In the genomic region with DNA sequence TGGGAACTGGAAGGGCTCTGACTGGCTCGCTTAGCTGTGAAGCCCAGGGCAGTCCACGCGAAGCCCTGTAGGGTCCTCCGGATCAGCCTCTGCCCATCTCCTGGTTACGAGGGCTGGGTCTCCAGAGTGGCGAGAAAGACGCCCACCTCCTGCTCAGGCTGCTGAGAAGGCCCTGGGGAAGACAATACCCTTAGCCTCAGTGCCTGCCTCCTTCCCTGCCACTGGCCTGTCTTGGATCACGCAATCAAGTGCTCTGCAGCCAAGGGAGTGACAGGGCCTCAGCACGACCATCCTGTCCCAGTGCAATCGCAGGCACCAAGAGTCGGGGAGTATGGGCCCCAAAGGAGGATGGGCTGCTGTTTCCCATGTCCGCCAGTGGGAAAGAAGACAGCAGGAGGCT, we compare ENCODE assay signal across 29 cellular contexts.
"Had no signal": no experiment of that assay in that cellular context is flagged by ENCODE, and none has a peak within 500 bp of the region (broad histone marks: within the 10 kb centered on the region; RNA-seq: fewer than 3 reads in every experiment).

No MANE protein-coding gene starts in this region.

- H3K4me3 ChIP-seq: left lung, lower lobe of right lung, neural progenitor cell, ovary, skin epidermis, stomach, testis, thyroid gland, transverse colon, upper lobe of left lung had no signal

- H3K4me1 Mint-ChIP-seq: immature natural killer cell had no signal

- H3K4me1 ChIP-seq: left lung, transverse colon, upper lobe of left lung had no signal

- FAIRE-seq: islet of Langerhans, kidney had no signal

- H3K27ac Mint-ChIP-seq: immature natural killer cell; nephron; progenitor cell of endocrine pancreas; stimulated activated naive B cell treated with anti-CD40 and anti-IgM and Interleukin-4, amounts not matched to agents 10 μg/mL and 1 μg/mL and 100 μg/mL, for 72 hours had no signal

- H3K4me3 Mint-ChIP-seq: immature natural killer cell; naive thymus-derived CD8-positive, alpha-beta T cell; nephron; stimulated activated naive B cell treated with anti-CD40 and anti-IgM and Interleukin-4, amounts not matched to agents 10 μg/mL and 1 μg/mL and 100 μg/mL, for 72 hours had no signal

- H3K36me3 Mint-ChIP-seq: immature natural killer cell; naive thymus-derived CD8-positive, alpha-beta T cell; neural progenitor cell; stimulated activated naive B cell treated with anti-CD40 and anti-IgM and Interleukin-4, amounts not matched to agents 10 μg/mL and 1 μg/mL and 100 μg/mL, for 72 hours had no signal

- H3K27ac ChIP-seq: left lung, lower lobe of right lung, neural progenitor cell, ovary, skin epidermis, stomach, testis, thyroid gland, transverse colon, upper lobe of left lung had no signal

- H3K9ac ChIP-seq: neural progenitor cell had no signal

- H3K9me3 ChIP-seq: left lung, lower lobe of right lung, ovary, stomach, testis, thyroid gland, transverse colon, upper lobe of left lung had no signal

- DNase-seq: hypothalamus; immature natural killer cell; kidney; left colon; left lung; mammary epithelial cell; mesenchymal stem cell; naive thymus-derived CD8-positive, alpha-beta T cell; ovary; retina; stimulated activated CD4-positive, alpha-beta T cell treated with anti-CD3 and anti-CD28 coated beads, Interleukin-12 subunit alpha, Interleukin-12 subunit beta, amount 100 ng/mL, for 4 hours; stimulated activated CD4-positive, alpha-beta T cell treated with anti-CD3 and anti-CD28 coated beads, Interleukin-15, amount 100 ng/mL, for 24 hours; stimulated activated CD4-positive, alpha-beta T cell treated with anti-CD3 and anti-CD28 coated beads, Interleukin-2, amount 100 ng/mL, for 24 hours; stimulated activated CD4-positive, alpha-beta T cell treated with anti-CD3 and anti-CD28 coated beads, Interleukin-4, amount 100 ng/mL, for 1 hour; stimulated activated naive B cell treated with anti-CD40 and anti-IgM and Interleukin-4, amounts not matched to agents 10 μg/mL and 1 μg/mL and 100 μg/mL, for 72 hours; stimulated activated naive CD8-positive, alpha-beta T cell treated with anti-CD3 and anti-CD28 coated beads, Interleukin-15, Interleukin-2, amounts not matched to agents 100 U/mL and 50 U/mL, for 24 hours; stomach; testis; thyroid gland; transverse colon; upper lobe of left lung had no signal

- ATAC-seq: left colon; left lung; lower lobe of right lung; naive thymus-derived CD8-positive, alpha-beta T cell; right cardiac atrium; sciatic nerve; stimulated activated naive B cell treated with anti-CD40 and anti-IgM and Interleukin-4, amounts not matched to agents 10 μg/mL and 1 μg/mL and 100 μg/mL, for 72 hours; stimulated activated naive CD8-positive, alpha-beta T cell treated with anti-CD3 and anti-CD28 coated beads, Interleukin-15, Interleukin-2, amounts not matched to agents 100 U/mL and 50 U/mL, for 24 hours had no signal

- H3K27me3 ChIP-seq: ovary, stomach, testis, thyroid gland, upper lobe of left lung had no signal

- H3K36me3 ChIP-seq: left lung, lower lobe of right lung, neural progenitor cell, ovary, stomach, thyroid gland, transverse colon, upper lobe of left lung had no signal

- H3K9me3 Mint-ChIP-seq: naive thymus-derived CD8-positive, alpha-beta T cell; nephron; neural progenitor cell; stimulated activated naive B cell treated with anti-CD40 and anti-IgM and Interleukin-4, amounts not matched to agents 10 μg/mL and 1 μg/mL and 100 μg/mL, for 72 hours had no signal

- H2AFZ ChIP-seq: neural progenitor cell had no signal

- H3K4me2 ChIP-seq: neural progenitor cell had no signal
